ENCODE assay signal across 36 cellular contexts in genomic region chr6:23183846-23184245, GRCh38.
"Had no signal": no experiment of that assay in that cellular context is flagged by ENCODE, and none has a peak within 500 bp of the region (broad histone marks: within the 10 kb centered on the region; RNA-seq: fewer than 3 reads in every experiment).

No MANE protein-coding gene starts in this region.

- H3K27me3 ChIP-seq: adrenal gland, ascending aorta, brain microvascular endothelial cell, breast epithelium had no signal

- H3K36me3 Mint-ChIP-seq: activated CD8-positive, alpha-beta memory T cell treated with anti-CD3 and anti-CD28 coated beads, Interleukin-2, amount 10 ng/mL, durations not matched to agents 7 days and 5 days; activated naive CD4-positive, alpha-beta T cell treated with anti-CD3 and anti-CD28 coated beads, Interleukin-2, amount 50 U/mL, for 72 hours; activated naive CD8-positive, alpha-beta T cell treated with anti-CD3 and anti-CD28 coated beads for 36 hours had no signal

- H3K9me3 Mint-ChIP-seq: activated CD4-positive, alpha-beta memory T cell treated with anti-CD3 and anti-CD28 coated beads, Interleukin-2, amount 10 ng/mL, durations not matched to agents 7 days and 5 days; activated CD4-positive, alpha-beta T cell treated with anti-CD3 and anti-CD28 coated beads, Interleukin-2, amount 10 ng/mL, durations not matched to agents 24 days and 14 days; activated naive CD4-positive, alpha-beta T cell treated with anti-CD3 and anti-CD28 coated beads for 36 hours; activated naive CD4-positive, alpha-beta T cell treated with anti-CD3 and anti-CD28 coated beads, Interleukin-2, amount 50 U/mL, for 72 hours; activated naive CD8-positive, alpha-beta T cell treated with anti-CD3 and anti-CD28 coated beads for 36 hours; activated T-cell treated with anti-CD3 and anti-CD28 coated beads, Interleukin-2, amount 50 U/mL, for 72 hours; activated T-helper 1 cell treated with anti-CD3 and anti-CD28 coated beads, Interleukin-12 subunit alpha, Interleukin-12 subunit beta, Interleukin-2, Interleukin-4 antibody, amounts not matched to agents 30 ng/mL and 10 ng/mL and 1 ng/mL, durations not matched to agents 14 hours and 24 hours and 36 hours; activated T-helper 17 cell treated with anti-CD3 and anti-CD28 coated beads, Interleukin-2, amount 50 U/mL, for 72 hours; T-helper 1 cell treated with Interleukin-12 subunit alpha and Interleukin-12 subunit beta and Interleukin-4 antibody, amounts not matched to agents 30 μg/mL and 1 μg/mL, for 36 hours; T-helper 2 cell treated with Interferon-gamma antibody and Interleukin-4, amounts not matched to agents 5 μg/mL and 100 μg/mL, for 36 hours had no signal

- H3K27me3 Mint-ChIP-seq: activated B cell treated with CpG ODN at 0.5 μM for 24 hours; activated CD4-positive, alpha-beta memory T cell treated with anti-CD3 and anti-CD28 coated beads, Interleukin-2, amount 10 ng/mL, durations not matched to agents 7 days and 5 days; activated CD4-positive, alpha-beta T cell treated with anti-CD3 and anti-CD28 coated beads, Interleukin-2, amount 10 ng/mL, durations not matched to agents 24 days and 14 days; activated CD8-positive, alpha-beta memory T cell treated with anti-CD3 and anti-CD28 coated beads, Interleukin-2, amount 10 ng/mL, durations not matched to agents 7 days and 5 days; activated naive CD8-positive, alpha-beta T cell treated with anti-CD3 and anti-CD28 coated beads for 36 hours; activated T-helper 17 cell treated with anti-CD3 and anti-CD28 coated beads, Interleukin-2, amount 50 U/mL, for 72 hours had no signal

- H3K27ac Mint-ChIP-seq: activated B cell treated with CpG ODN at 0.5 μM for 24 hours; activated CD4-positive, alpha-beta memory T cell treated with anti-CD3 and anti-CD28 coated beads, Interleukin-2, amount 10 ng/mL, durations not matched to agents 7 days and 5 days; activated CD4-positive, alpha-beta T cell treated with anti-CD3 and anti-CD28 coated beads, Interleukin-2, amount 10 ng/mL, durations not matched to agents 24 days and 14 days; activated CD8-positive, alpha-beta memory T cell treated with anti-CD3 and anti-CD28 coated beads, Interleukin-2, amount 10 ng/mL, durations not matched to agents 7 days and 5 days; activated CD8-positive, alpha-beta T cell treated with anti-CD3 and anti-CD28 coated beads, Interleukin-2, amount 10 ng/mL, durations not matched to agents 7 days and 5 days; activated naive CD4-positive, alpha-beta T cell treated with anti-CD3 and anti-CD28 coated beads for 36 hours; activated naive CD4-positive, alpha-beta T cell treated with anti-CD3 and anti-CD28 coated beads, Interleukin-2, amount 50 U/mL, for 72 hours; activated naive CD8-positive, alpha-beta T cell treated with anti-CD3 and anti-CD28 coated beads for 36 hours; activated T-cell treated with anti-CD3 and anti-CD28 coated beads, Interleukin-2, amount 50 U/mL, for 72 hours; activated T-helper 1 cell treated with anti-CD3 and anti-CD28 coated beads, Interleukin-12 subunit alpha, Interleukin-12 subunit beta, Interleukin-2, Interleukin-4 antibody, amounts not matched to agents 30 ng/mL and 10 ng/mL and 1 ng/mL, durations not matched to agents 14 hours and 24 hours and 36 hours; activated T-helper 17 cell treated with anti-CD3 and anti-CD28 coated beads, Interleukin-2, amount 50 U/mL, for 72 hours; T-helper 1 cell treated with Interleukin-12 subunit alpha and Interleukin-12 subunit beta and Interleukin-4 antibody, amounts not matched to agents 30 μg/mL and 1 μg/mL, for 36 hours; T-helper 2 cell treated with Interferon-gamma antibody and Interleukin-4, amounts not matched to agents 5 μg/mL and 100 μg/mL, for 36 hours had no signal

- H3K27ac ChIP-seq: adrenal gland, ascending aorta, brain microvascular endothelial cell, breast epithelium, VCaP had no signal

- H3K4me1 ChIP-seq: adrenal gland, ascending aorta, breast epithelium had no signal

- DNase-seq: activated B cell treated with CpG ODN at 0.5 μM for 24 hours; activated CD4-positive, alpha-beta memory T cell treated with anti-CD3 and anti-CD28 coated beads, Interleukin-2, amount 10 ng/mL, durations not matched to agents 7 days and 5 days; activated CD4-positive, alpha-beta T cell treated with anti-CD3 and anti-CD28 coated beads for 4 hours; activated CD4-positive, alpha-beta T cell treated with anti-CD3 and anti-CD28 coated beads, Interleukin-2, amount 10 ng/mL, durations not matched to agents 24 days and 14 days; activated CD4-positive, alpha-beta T cell treated with anti-CD3 and anti-CD28 coated beads, Interleukin-2, amount 50 U/mL, for 1 hour; activated CD4-positive, alpha-beta T cell treated with anti-CD3 and anti-CD28 coated beads, Interleukin-2, amount 50 U/mL, for 48 hours; activated CD4-positive, CD25-positive, alpha-beta regulatory T cell treated with anti-CD3 and anti-CD28 coated beads, Interleukin-2, amount 50 U/mL, for 72 hours; activated CD8-positive, alpha-beta memory T cell treated with anti-CD3 and anti-CD28 coated beads for 24 hours; activated CD8-positive, alpha-beta memory T cell treated with anti-CD3 and anti-CD28 coated beads, Interleukin-2, amount 10 ng/mL, durations not matched to agents 7 days and 5 days; activated CD8-positive, alpha-beta memory T cell treated with anti-CD3 and anti-CD28 coated beads, Interleukin-2, amount 50 U/mL, for 48 hours; activated CD8-positive, alpha-beta T cell treated with anti-CD3 and anti-CD28 coated beads, Interleukin-2, amount 10 ng/mL, durations not matched to agents 7 days and 5 days; activated effector memory CD4-positive, alpha-beta T cell treated with anti-CD3 and anti-CD28 coated beads, Interleukin-2, amount 50 U/mL, for 16 hours; activated gamma-delta T cell treated with Interleukin-2 at 50 U/mL for 16 hours; activated naive CD4-positive, alpha-beta T cell; activated naive CD4-positive, alpha-beta T cell treated with anti-CD3 and anti-CD28 coated beads for 36 hours; activated naive CD4-positive, alpha-beta T cell treated with anti-CD3 and anti-CD28 coated beads, Interleukin-2, amount 50 U/mL, for 16 hours; activated naive CD8-positive, alpha-beta T cell treated with anti-CD3 and anti-CD28 coated beads for 36 hours; activated T-cell treated with anti-CD3 and anti-CD28 coated beads, Interleukin-2, amount 50 U/mL, for 4 hours; activated T-cell treated with anti-CD3 and anti-CD28 coated beads, Interleukin-2, amount 50 U/mL, for 72 hours; adrenal gland; amniotic stem cell; anterior cingulate cortex; brain microvascular endothelial cell; central memory CD4-positive, alpha-beta T cell; cerebellar nuclear complex; T-helper 1 cell; T-helper 2 cell; T-helper 9 cell had no signal

- H3K4me3 ChIP-seq: adrenal gland, ascending aorta, breast epithelium had no signal

- H3K4me1 Mint-ChIP-seq: activated B cell treated with CpG ODN at 0.5 μM for 24 hours; activated CD4-positive, alpha-beta memory T cell treated with anti-CD3 and anti-CD28 coated beads, Interleukin-2, amount 10 ng/mL, durations not matched to agents 7 days and 5 days; activated CD4-positive, alpha-beta T cell treated with anti-CD3 and anti-CD28 coated beads, Interleukin-2, amount 10 ng/mL, durations not matched to agents 24 days and 14 days; activated CD8-positive, alpha-beta memory T cell treated with anti-CD3 and anti-CD28 coated beads, Interleukin-2, amount 10 ng/mL, durations not matched to agents 7 days and 5 days; activated naive CD8-positive, alpha-beta T cell treated with anti-CD3 and anti-CD28 coated beads for 36 hours; activated T-helper 17 cell treated with anti-CD3 and anti-CD28 coated beads, Interleukin-2, amount 50 U/mL, for 72 hours had no signal

- H3K4me3 Mint-ChIP-seq: activated B cell treated with CpG ODN at 0.5 μM for 24 hours; activated CD4-positive, alpha-beta memory T cell treated with anti-CD3 and anti-CD28 coated beads, Interleukin-2, amount 10 ng/mL, durations not matched to agents 7 days and 5 days; activated CD4-positive, alpha-beta T cell treated with anti-CD3 and anti-CD28 coated beads, Interleukin-2, amount 10 ng/mL, durations not matched to agents 24 days and 14 days; activated CD8-positive, alpha-beta memory T cell treated with anti-CD3 and anti-CD28 coated beads, Interleukin-2, amount 10 ng/mL, durations not matched to agents 7 days and 5 days; activated CD8-positive, alpha-beta T cell treated with anti-CD3 and anti-CD28 coated beads, Interleukin-2, amount 10 ng/mL, durations not matched to agents 7 days and 5 days; activated naive CD4-positive, alpha-beta T cell treated with anti-CD3 and anti-CD28 coated beads for 36 hours; activated naive CD8-positive, alpha-beta T cell treated with anti-CD3 and anti-CD28 coated beads for 36 hours; activated T-cell treated with anti-CD3 and anti-CD28 coated beads, Interleukin-2, amount 50 U/mL, for 4 hours; activated T-cell treated with anti-CD3 and anti-CD28 coated beads, Interleukin-2, amount 50 U/mL, for 72 hours; activated T-helper 1 cell treated with anti-CD3 and anti-CD28 coated beads, Interleukin-12 subunit alpha, Interleukin-12 subunit beta, Interleukin-2, Interleukin-4 antibody, amounts not matched to agents 30 ng/mL and 10 ng/mL and 1 ng/mL, durations not matched to agents 14 hours and 24 hours and 36 hours; activated T-helper 17 cell treated with anti-CD3 and anti-CD28 coated beads, Interleukin-2, amount 50 U/mL, for 72 hours; T-helper 1 cell treated with Interleukin-12 subunit alpha and Interleukin-12 subunit beta and Interleukin-4 antibody, amounts not matched to agents 30 μg/mL and 1 μg/mL, for 36 hours; T-helper 2 cell treated with Interferon-gamma antibody and Interleukin-4, amounts not matched to agents 5 μg/mL and 100 μg/mL, for 36 hours had no signal

- H3K36me3 ChIP-seq: adrenal gland, ascending aorta, brain microvascular endothelial cell, breast epithelium had no signal
